Comparison of ENCODE assay signal across 11 cellular contexts in genomic region chr17:49217651-49218413, GRCh38. TPM values are rescaled to one million over a fixed set of nuclear protein-coding genes. Genes with fewer than 3 reads are reported as not detected.
DNase-seq lines count a peak whose midpoint lies in the region; ATAC-seq, FAIRE-seq and TF ChIP-seq lines count a peak whose summit lies in the region.
"Had no signal": no experiment of that assay in that cellular context is flagged by ENCODE, and none has a peak within 500 bp of the region (broad histone marks: within the 10 kb centered on the region; RNA-seq: fewer than 3 reads in every experiment).

No MANE protein-coding gene starts in this region.

- H3K27me3 ChIP-seq in Loucy (ENCODE audit: insufficient read depth, low read length, poor library complexity, severe bottlenecking): no peaks in the 10 kb centered on the region

- DNase-seq in SIG-M5 treated with dmso at 0.1 percent for 504 hours (lab: John Stamatoyannopoulos, UW; ENCODE audit: unreplicated experiment): peak; percentile 78
- DNase-seq in SIG-M5 (lab: John Stamatoyannopoulos, UW): no peak
- DNase-seq in activated T-cell treated with anti-CD3 and anti-CD28 coated beads, Interleukin-2, amount 50 U/mL, for 72 hours: peak; percentile 65 to 68
- peak; percentile 82 for DNase-seq in medulla oblongata (ENCODE audit: extremely low spot score)
- DNase-seq in retina: no peak
- no peak for DNase-seq in HTR-8/SVneo (ENCODE audit: insufficient read length, low spot score)
- DNase-seq in NCI-H1417 treated with DMSO at 0.1 percent for 48 hours (lab: John Stamatoyannopoulos, UW): no peak

- H3K4me3 Mint-ChIP-seq in activated T-cell treated with anti-CD3 and anti-CD28 coated beads, Interleukin-2, amount 50 U/mL, for 72 hours: peak overlapping the region; percentile 72 to 78

- no peaks in the 10 kb centered on the region for H4K20me1 ChIP-seq in Loucy (ENCODE audit: insufficient read depth, low read length, poor library complexity, severe bottlenecking)

- H3K79me2 ChIP-seq in Loucy (ENCODE audit: insufficient read depth, low read length): peaks cover 35% of the 10 kb centered on the region

- TF ChIP-seq CTCF in Loucy (conservative IDR thresholded peaks at IDR 0.05; ENCODE audit: low read length): no peak

- H3K9me2 ChIP-seq in Loucy (replicated peaks; ENCODE audit: low read depth, low read length): no peaks in the 10 kb centered on the region

- H3K9ac ChIP-seq in Loucy (ENCODE audit: low read depth, low read length, poor library complexity, severe bottlenecking): peak overlapping the region; percentile 60

- no peaks in the 10 kb centered on the region for H3K27me3 Mint-ChIP-seq in activated T-cell treated with anti-CD3 and anti-CD28 coated beads, Interleukin-2, amount 50 U/mL, for 72 hours (ENCODE audit: low read depth)

- peaks cover 4% of the 10 kb centered on the region; the same call in 1 of the 2 replicates for H3K36me3 ChIP-seq in Loucy (ENCODE audit: insufficient read depth, low read length)
- H3K36me3 ChIP-seq: gastrocnemius medialis had no signal

- H3K4me3 ChIP-seq in Loucy (ENCODE audit: low read length, poor library complexity, severe bottlenecking): peak overlapping the region; percentile 62
- H3K4me3 ChIP-seq: gastrocnemius medialis had no signal

- H3F3A ChIP-seq in Loucy (ENCODE audit: low read depth): no peaks in the 10 kb centered on the region

- no peaks in the 10 kb centered on the region for H3K9me3 ChIP-seq in Loucy (ENCODE audit: insufficient read depth, low read depth, low read length)
- H3K9me3 ChIP-seq: gastrocnemius medialis had no signal

- peaks cover 73% of the 10 kb centered on the region for H3K4me1 Mint-ChIP-seq in activated T-cell treated with anti-CD3 and anti-CD28 coated beads, Interleukin-2, amount 50 U/mL, for 72 hours (ENCODE audit: low read depth)

- FAIRE-seq in HTR-8/SVneo (lab: Jason Lieb, UNC): no peak
- FAIRE-seq: A204.1 had no signal

- no peaks in the 10 kb centered on the region for H3K9me3 Mint-ChIP-seq in activated T-cell treated with anti-CD3 and anti-CD28 coated beads, Interleukin-2, amount 50 U/mL, for 72 hours

- H3K27ac Mint-ChIP-seq in activated T-cell treated with anti-CD3 and anti-CD28 coated beads, Interleukin-2, amount 50 U/mL, for 72 hours: peak overlapping the region; percentile 35

- peaks cover 2 to 15% of the 10 kb centered on the region in 2 donors for H3K36me3 Mint-ChIP-seq in activated T-cell treated with anti-CD3 and anti-CD28 coated beads, Interleukin-2, amount 50 U/mL, for 72 hours (ENCODE audit: insufficient read depth in 2 of 2)

- H2AFZ ChIP-seq in Loucy (ENCODE audit: low read length): peak overlapping the region; percentile 51

- peak; percentile 66 to 74 for ATAC-seq in activated T-cell treated with anti-CD3 and anti-CD28 coated beads, Interleukin-2, amount 50 U/mL, for 72 hours (replicated peaks in 1 of 2)

- H3K4me2 ChIP-seq in Loucy (ENCODE audit: low read depth, low read length, poor library complexity, severe bottlenecking): peak overlapping the region; percentile 79

- H3K4me1 ChIP-seq in Loucy (ENCODE audit: insufficient read depth, low read length, poor library complexity, severe bottlenecking): peaks cover 50% of the 10 kb centered on the region

RNA-seq across cellular contexts. Expression of gene ABI3, which starts 7.3 kb away (rescaled TPM):
- total RNA-seq in activated T-cell treated with anti-CD3 and anti-CD28 coated beads, Interleukin-2, amount 50 U/mL, for 72 hours: 10 to 100 TPM; 27.9 to 32.4 TPM
- total RNA-seq: SK-MEL-5 had no signal

RNA-seq across cellular contexts. Expression of gene GNGT2, which starts 7.5 kb away (rescaled TPM):
- total RNA-seq in activated T-cell treated with anti-CD3 and anti-CD28 coated beads, Interleukin-2, amount 50 U/mL, for 72 hours: 10 to 100 TPM; 24.6 to 27.5 TPM
- total RNA-seq: gastrocnemius medialis, SK-MEL-5 had no signal

RNA-seq across cellular contexts. Expression of gene PHOSPHO1, which starts 12.8 kb away (rescaled TPM):
- under 1 TPM in 1 of 2 donors, not detected in 1; 0.29 TPM for total RNA-seq in activated T-cell treated with anti-CD3 and anti-CD28 coated beads, Interleukin-2, amount 50 U/mL, for 72 hours

Comparison
In these comparisons a context has a peak if more than half of its experiments do, and no peak if none do; other contexts are left out.
1. DNase-seq: peak in SIG-M5 treated with dmso at 0.1 percent for 504 hours (single experiment), activated T-cell treated with anti-CD3 and anti-CD28 coated beads, Interleukin-2, amount 50 U/mL, for 72 hours (2 of 2) and medulla oblongata (single experiment); none in SIG-M5 (single experiment), retina (single experiment), HTR-8/SVneo (single experiment) and NCI-H1417 treated with DMSO at 0.1 percent for 48 hours (single experiment).